ENCODE assay signal across 30 cellular contexts in genomic region chr4:177375971-177376370, GRCh38.
DNase-seq lines count a peak whose midpoint lies in the region; ATAC-seq, FAIRE-seq and TF ChIP-seq lines count a peak whose summit lies in the region.
"Had no signal": no experiment of that assay in that cellular context is flagged by ENCODE, and none has a peak within 500 bp of the region (broad histone marks: within the 10 kb centered on the region; RNA-seq: fewer than 3 reads in every experiment).

No MANE protein-coding gene starts in this region.

- no peaks in the 10 kb centered on the region for H3K27me3 ChIP-seq in bronchial epithelial cell (ENCODE audit: control insufficient read depth, insufficient read depth, low read length)
- H3K27me3 ChIP-seq: BLaER1 treated with 17β-estradiol and CSF1 and Interleukin-3, amounts not matched to agents 10 nM and 100 nM; cardiac muscle cell; colonic mucosa; pancreas; SJCRH30; spleen had no signal

- intact Hi-C loops in activated T-helper 2 cell treated with anti-CD3 and anti-CD28 coated beads, Interferon-gamma antibody, Interleukin-2, Interleukin-4, amounts not matched to agents 10 μg/mL and 5 μg/mL and 100 μg/mL, durations not matched to agents 14 hours and 24 hours and 36 hours (cut with micrococcal nuclease), result no loop called here

- no peaks in the 10 kb centered on the region for H3K9me3 Mint-ChIP-seq in activated T-helper 2 cell treated with anti-CD3 and anti-CD28 coated beads, Interferon-gamma antibody, Interleukin-2, Interleukin-4, amounts not matched to agents 10 μg/mL and 5 μg/mL and 100 μg/mL, durations not matched to agents 14 hours and 24 hours and 36 hours
- H3K9me3 Mint-ChIP-seq: activated T-helper 1 cell treated with anti-CD3 and anti-CD28 coated beads, Interleukin-12 subunit alpha, Interleukin-12 subunit beta, Interleukin-2, Interleukin-4 antibody, amounts not matched to agents 30 ng/mL and 10 ng/mL and 1 ng/mL, durations not matched to agents 14 hours and 24 hours and 36 hours; natural killer cell had no signal

- H3K36me3 Mint-ChIP-seq in activated T-helper 2 cell treated with anti-CD3 and anti-CD28 coated beads, Interferon-gamma antibody, Interleukin-2, Interleukin-4, amounts not matched to agents 10 μg/mL and 5 μg/mL and 100 μg/mL, durations not matched to agents 14 hours and 24 hours and 36 hours (ENCODE audit: low read depth), result no peaks in the 10 kb centered on the region
- H3K36me3 Mint-ChIP-seq: natural killer cell had no signal

- no peak overlapping the region for H3K4me3 ChIP-seq in bronchial epithelial cell (ENCODE audit: low read depth, low read length)
- H3K4me3 ChIP-seq: BLaER1 treated with 17β-estradiol and CSF1 and Interleukin-3, amounts not matched to agents 10 nM and 100 nM; cardiac muscle cell; colonic mucosa; pancreas; SJCRH30; spleen had no signal

- ATAC-seq in GM19023 (IDR thresholded peaks at IDR 0.05; ENCODE audit: unreplicated experiment), result no peak
- ATAC-seq: activated CD4-positive, CD25-positive, alpha-beta regulatory T cell treated with anti-CD3 and anti-CD28 coated beads, Interleukin-2, amount 50 U/mL, for 24 hours; natural killer cell; pancreas had no signal

- TF ChIP-seq CTCF in C4-2B (conservative IDR thresholded peaks at IDR 0.05) (0 out of 2 replicates have a peak, but pooled peaks have one; percentile 9), bronchial epithelial cell (IDR thresholded peaks at IDR 0.05; ENCODE audit: insufficient read depth, low read length, severe bottlenecking) (peak; percentile 6), D721Med (IDR thresholded peaks at IDR 0.05; ENCODE audit: insufficient read depth, missing control alignments) (no peak)

- peak; percentile 3 for DNase-seq in M059J (ENCODE audit: low read depth)
- DNase-seq in OCI-M1 (lab: John Stamatoyannopoulos, UW), result peak; percentile 25
- peak; percentile 10 for DNase-seq in bronchial epithelial cell (ENCODE audit: low read depth)
- no peak for DNase-seq in activated T-helper 2 cell treated with anti-CD3 and anti-CD28 coated beads, Interferon-gamma antibody, Interleukin-2, Interleukin-4, amounts not matched to agents 10 μg/mL and 5 μg/mL and 100 μg/mL, durations not matched to agents 14 hours and 24 hours and 36 hours (ENCODE audit: low spot score)
- no peak for DNase-seq in D721Med (ENCODE audit: insufficient read length, low spot score)
- no peak for DNase-seq in activated naive CD4-positive, alpha-beta T cell treated with Interleukin-2 at 50 U/mL for 16 hours
- DNase-seq: ACHN; activated CD4-positive, alpha-beta T cell treated with anti-CD3 and anti-CD28 coated beads, Interleukin-2, amount 50 U/mL, for 48 hours; activated naive CD4-positive, alpha-beta T cell treated with anti-CD3 and anti-CD28 coated beads, Interleukin-2, amount 50 U/mL, for 16 hours; amniotic stem cell; Caco-2; colonic mucosa; effector CD8-positive, alpha-beta T cell; erythroblast; Kasumi-1; kidney; natural killer cell; NCI-H1417; NCI-H2081 treated with DMSO at 0.1 percent for 48 hours; NCI-H446 treated with DMSO at 0.1 percent for 48 hours; pancreas; SJCRH30; spleen; T-helper 1 cell had no signal

- no peaks in the 10 kb centered on the region for H3K4me1 Mint-ChIP-seq in activated T-helper 2 cell treated with anti-CD3 and anti-CD28 coated beads, Interferon-gamma antibody, Interleukin-2, Interleukin-4, amounts not matched to agents 10 μg/mL and 5 μg/mL and 100 μg/mL, durations not matched to agents 14 hours and 24 hours and 36 hours (ENCODE audit: low read depth)
- H3K4me1 Mint-ChIP-seq: natural killer cell had no signal

- no peak overlapping the region for H3K27ac Mint-ChIP-seq in activated T-helper 2 cell treated with anti-CD3 and anti-CD28 coated beads, Interferon-gamma antibody, Interleukin-2, Interleukin-4, amounts not matched to agents 10 μg/mL and 5 μg/mL and 100 μg/mL, durations not matched to agents 14 hours and 24 hours and 36 hours
- H3K27ac Mint-ChIP-seq: activated T-helper 1 cell treated with anti-CD3 and anti-CD28 coated beads, Interleukin-12 subunit alpha, Interleukin-12 subunit beta, Interleukin-2, Interleukin-4 antibody, amounts not matched to agents 30 ng/mL and 10 ng/mL and 1 ng/mL, durations not matched to agents 14 hours and 24 hours and 36 hours; natural killer cell had no signal

- H3K27me3 Mint-ChIP-seq in activated T-helper 2 cell treated with anti-CD3 and anti-CD28 coated beads, Interferon-gamma antibody, Interleukin-2, Interleukin-4, amounts not matched to agents 10 μg/mL and 5 μg/mL and 100 μg/mL, durations not matched to agents 14 hours and 24 hours and 36 hours (ENCODE audit: low read depth), result peaks cover 28% of the 10 kb centered on the region

- H3K27ac ChIP-seq in C4-2B, result no peak overlapping the region
- H3K27ac ChIP-seq: BLaER1 treated with 17β-estradiol and CSF1 and Interleukin-3, amounts not matched to agents 10 nM and 100 nM; cardiac muscle cell; colonic mucosa; pancreas; SJCRH30; spleen had no signal

- no peaks in the 10 kb centered on the region for H3K36me3 ChIP-seq in bronchial epithelial cell (ENCODE audit: control insufficient read depth, insufficient read depth, low read length)
- H3K36me3 ChIP-seq: BLaER1 treated with 17β-estradiol and CSF1 and Interleukin-3, amounts not matched to agents 10 nM and 100 nM; cardiac muscle cell; colonic mucosa; pancreas; SJCRH30; spleen had no signal

- FAIRE-seq in bronchial epithelial cell (lab: Jason Lieb, UNC), result no peak
- FAIRE-seq in D721Med (lab: Jason Lieb, UNC), result no peak
- FAIRE-seq: kidney, pancreas had no signal

- H3K4me3 Mint-ChIP-seq in activated T-helper 2 cell treated with anti-CD3 and anti-CD28 coated beads, Interferon-gamma antibody, Interleukin-2, Interleukin-4, amounts not matched to agents 10 μg/mL and 5 μg/mL and 100 μg/mL, durations not matched to agents 14 hours and 24 hours and 36 hours (ENCODE audit: low read depth), result no peak overlapping the region
- H3K4me3 Mint-ChIP-seq: activated T-helper 1 cell treated with anti-CD3 and anti-CD28 coated beads, Interleukin-12 subunit alpha, Interleukin-12 subunit beta, Interleukin-2, Interleukin-4 antibody, amounts not matched to agents 30 ng/mL and 10 ng/mL and 1 ng/mL, durations not matched to agents 14 hours and 24 hours and 36 hours; natural killer cell had no signal

Comparison
In these comparisons a context has a peak if more than half of its experiments do, and no peak if none do; other contexts are left out.
1. DNase-seq: peak in M059J (single experiment), OCI-M1 (single experiment) and bronchial epithelial cell (single experiment); none in activated T-helper 2 cell treated with anti-CD3 and anti-CD28 coated beads, Interferon-gamma antibody, Interleukin-2, Interleukin-4, amounts not matched to agents 10 μg/mL and 5 μg/mL and 100 μg/mL, durations not matched to agents 14 hours and 24 hours and 36 hours (single experiment), D721Med (single experiment) and activated naive CD4-positive, alpha-beta T cell treated with Interleukin-2 at 50 U/mL for 16 hours (single experiment).